Comparison of ENCODE assay signal across 36 cellular contexts in genomic region chr9:131516930-131517329, GRCh38. TPM values are rescaled to one million over a fixed set of nuclear protein-coding genes. Genes with fewer than 3 reads are reported as not detected.
"Had no signal": no experiment of that assay in that cellular context is flagged by ENCODE, and none has a peak within 500 bp of the region (broad histone marks: within the 10 kb centered on the region; RNA-seq: fewer than 3 reads in every experiment).

No MANE protein-coding gene starts in this region.

- H3K4me1 Mint-ChIP-seq: mesothelial cell of epicardium; nephron; stimulated activated naive CD8-positive, alpha-beta T cell treated with anti-CD3 and anti-CD28 coated beads, Interleukin-15, amount 100 ng/mL, for 72 hours had no signal

- H3K27me3 Mint-ChIP-seq: naive thymus-derived CD4-positive, alpha-beta T cell; stimulated activated naive CD8-positive, alpha-beta T cell treated with anti-CD3 and anti-CD28 coated beads, Interleukin-15, amount 100 ng/mL, for 72 hours; type B pancreatic cell had no signal

- H3K4me1 ChIP-seq: foreskin keratinocyte, right lobe of liver, thyroid gland had no signal

- H3K4me3 Mint-ChIP-seq: mesothelial cell of epicardium; naive thymus-derived CD4-positive, alpha-beta T cell; nephron; stimulated activated naive CD8-positive, alpha-beta T cell treated with anti-CD3 and anti-CD28 coated beads, Interleukin-15, amount 100 ng/mL, for 72 hours; type B pancreatic cell had no signal

- H3K27ac Mint-ChIP-seq: mesothelial cell of epicardium; naive thymus-derived CD4-positive, alpha-beta T cell; nephron; stimulated activated naive CD8-positive, alpha-beta T cell treated with anti-CD3 and anti-CD28 coated beads, Interleukin-15, amount 100 ng/mL, for 72 hours; type B pancreatic cell had no signal

- H3K27ac ChIP-seq: coronary artery, foreskin keratinocyte, hepatocyte, ovary, right lobe of liver, thyroid gland had no signal

- H3K27me3 ChIP-seq: cardiac muscle cell, esophagus muscularis mucosa, foreskin keratinocyte, hepatocyte, ovary, right lobe of liver, thyroid gland had no signal

- H3K9me3 Mint-ChIP-seq: mesothelial cell of epicardium; naive thymus-derived CD4-positive, alpha-beta T cell; nephron; stimulated activated naive CD8-positive, alpha-beta T cell treated with anti-CD3 and anti-CD28 coated beads, Interleukin-15, amount 100 ng/mL, for 72 hours; type B pancreatic cell had no signal

- H3K9me3 ChIP-seq: esophagus muscularis mucosa, mucosa of descending colon, ovary, right lobe of liver, thyroid gland had no signal

- ATAC-seq: foreskin keratinocyte; left colon; mucosa of descending colon; naive thymus-derived CD4-positive, alpha-beta T cell; right lobe of liver; stimulated activated naive CD8-positive, alpha-beta T cell treated with anti-CD3 and anti-CD28 coated beads, Interleukin-15, amount 100 ng/mL, for 72 hours had no signal

- DNase-seq: dermis blood vessel endothelial cell; effector memory CD4-positive, alpha-beta T cell; foreskin keratinocyte; left colon; mesenchymal stem cell; mucosa of descending colon; naive thymus-derived CD4-positive, alpha-beta T cell; occipital lobe; ovary; posterior cingulate gyrus; retina; right lobe of liver; stimulated activated CD4-positive, alpha-beta T cell treated with anti-CD3 and anti-CD28 coated beads, Interleukin-12 subunit alpha, Interleukin-12 subunit beta, amount 100 ng/mL, for 4 hours; stimulated activated CD4-positive, alpha-beta T cell treated with anti-CD3 and anti-CD28 coated beads, Interleukin-1b, Interleukin-23, amount 100 ng/mL, for 48 hours; stimulated activated CD4-positive, alpha-beta T cell treated with anti-CD3 and anti-CD28 coated beads, Interleukin-4, amount 100 ng/mL, for 1 hour; stimulated activated CD8-positive, alpha-beta memory T cell treated with anti-CD3 and anti-CD28 coated beads, Interleukin-4, amount 100 ng/mL, for 48 hours; stimulated activated naive CD4-positive, alpha-beta T cell; stimulated activated naive CD8-positive, alpha-beta T cell treated with anti-CD3 and anti-CD28 coated beads, Interleukin-15, amount 100 ng/mL, for 72 hours; thyroid gland had no signal

- H3K4me3 ChIP-seq: cardiac muscle cell, coronary artery, esophagus muscularis mucosa, hepatocyte, lung, mucosa of descending colon, ovary, right lobe of liver, smooth muscle cell, thyroid gland had no signal

- H3K36me3 ChIP-seq: ovary had no signal

RNA-seq across cellular contexts. Expression of gene PRRT1B, which starts 28.4 kb away (rescaled TPM):
- total RNA-seq: cardiac muscle cell; dermis blood vessel endothelial cell; endothelial cell of umbilical vein; epithelial cell of proximal tubule; fibroblast of lung; foreskin keratinocyte; kidney epithelial cell; mesothelial cell of epicardium; naive thymus-derived CD4-positive, alpha-beta T cell; occipital lobe; pulmonary artery endothelial cell; smooth muscle cell; subcutaneous adipose tissue; temporal lobe; thyroid gland; urinary bladder had no signal
- polyA plus RNA-seq: cardiac muscle cell; endothelial cell of umbilical vein; fibroblast of lung; foreskin keratinocyte; naive thymus-derived CD4-positive, alpha-beta T cell; ovary; smooth muscle cell; urinary bladder had no signal
